7 cellular contexts compared by ENCODE assay signal in genomic region chr1:19448491-19449439, GRCh38. TPM values are rescaled to one million over a fixed set of nuclear protein-coding genes. Genes with fewer than 3 reads are reported as not detected.
DNase-seq lines count a peak whose midpoint lies in the region; ATAC-seq, FAIRE-seq and TF ChIP-seq lines count a peak whose summit lies in the region.

No MANE protein-coding gene starts in this region.

- H3K27me3 Mint-ChIP-seq in activated B cell treated with CpG ODN at 0.5 μM for 24 hours = no peaks in the 10 kb centered on the region
- H3K27me3 Mint-ChIP-seq in neural progenitor cell (ENCODE audit: insufficient read depth, low read depth) = no peaks in the 10 kb centered on the region

- H3K27ac Mint-ChIP-seq in activated B cell treated with CpG ODN at 0.5 μM for 24 hours (peak overlapping the region; percentile 79), neural progenitor cell (peak overlapping the region; percentile 47)

- H3K4me1 Mint-ChIP-seq in activated B cell treated with CpG ODN at 0.5 μM for 24 hours (peaks cover 86% of the 10 kb centered on the region), neural progenitor cell (peaks cover 62% of the 10 kb centered on the region)

- intact Hi-C loops in activated B cell treated with CpG ODN at 0.5 μM for 24 hours (cut with micrococcal nuclease) = no loop called here

- no peak overlapping the region for H2AFZ ChIP-seq in fibroblast of lung (ENCODE audit: low read length)
- no peak overlapping the region for H2AFZ ChIP-seq in neural progenitor cell (replicated peaks)

- H3K36me3 ChIP-seq in HEK293 (ENCODE audit: control insufficient read depth in 2 of 2, insufficient read depth in 1 of 2, low read length in 2 of 2) = peaks cover 0 to 12% of the 10 kb centered on the region in 2 experiments; a peak in 1 of 3 replicates
- peaks cover 4% of the 10 kb centered on the region for H3K36me3 ChIP-seq in fibroblast of lung (ENCODE audit: control insufficient read depth, insufficient read depth, low read length)
- H3K36me3 ChIP-seq in neural progenitor cell = no peaks in the 10 kb centered on the region

- H3K9ac ChIP-seq in fibroblast of lung (ENCODE audit: insufficient read depth, low read length) = peak overlapping the region; percentile 47
- no peak overlapping the region for H3K9ac ChIP-seq in neural progenitor cell

- H4K20me1 ChIP-seq in fibroblast of lung (ENCODE audit: control insufficient read depth, extremely low read depth, insufficient read depth, low read length) (no peaks in the 10 kb centered on the region), neural progenitor cell (ENCODE audit: low read depth) (peaks cover 96% of the 10 kb centered on the region)

- H3K4me3 Mint-ChIP-seq in activated B cell treated with CpG ODN at 0.5 μM for 24 hours = peak overlapping the region; percentile 35
- no peak overlapping the region for H3K4me3 Mint-ChIP-seq in neural progenitor cell

- H3K27ac ChIP-seq in HEK293 (ENCODE audit: extremely low read depth, low read depth, low read length) (no peak overlapping the region), fibroblast of lung (ENCODE audit: insufficient read depth, low read length) (peak overlapping the region; percentile 98), neural progenitor cell (peak overlapping the region; percentile 46)

- POLR2A ChIA-PET in HEK293 (lab: Yijun Ruan, JAX) = no interaction called here
- POLR2A ChIA-PET in activated B cell treated with CpG ODN at 0.5 μM for 24 hours (lab: Charles Lee) = interaction anchor here (1.0 to 1.4 kb wide), 4 partner anchors 12 to 36 kb away, joined by 3 to 9 read pairs (median 4); no protein-coding TSS in a partner anchor

- peaks cover 66% of the 10 kb centered on the region for H3K79me2 ChIP-seq in fibroblast of lung (ENCODE audit: control insufficient read depth, insufficient read depth, low read length)
- H3K79me2 ChIP-seq in neural progenitor cell (ENCODE audit: low read depth) = peaks cover 96% of the 10 kb centered on the region

- H3K4me2 ChIP-seq in fibroblast of lung (ENCODE audit: extremely low read depth, insufficient read depth, low read length) = peak overlapping the region; percentile 64
- no peak overlapping the region for H3K4me2 ChIP-seq in neural progenitor cell

- H3K9me3 ChIP-seq in HEK293 (ENCODE audit: control insufficient read depth, insufficient read depth, low read depth, low read length) = no peaks in the 10 kb centered on the region
- no peaks in the 10 kb centered on the region for H3K9me3 ChIP-seq in fibroblast of lung (ENCODE audit: control insufficient read depth, insufficient read depth, low read depth, low read length)
- H3K9me3 ChIP-seq in neural progenitor cell (ENCODE audit: low read depth) = no peaks in the 10 kb centered on the region

- FAIRE-seq in GM19239 (lab: Jason Lieb, UNC) = no peak

- H3K27me3 ChIP-seq in fibroblast of lung (ENCODE audit: control insufficient read depth, insufficient read depth, low read length) (no peaks in the 10 kb centered on the region), neural progenitor cell (no peaks in the 10 kb centered on the region)

- H3K4me1 ChIP-seq in HEK293 (ENCODE audit: control insufficient read depth, insufficient read depth, low read length) (peaks cover 24% of the 10 kb centered on the region), fibroblast of lung (ENCODE audit: control insufficient read depth, extremely low read depth, insufficient read depth, low read length) (peaks cover 59% of the 10 kb centered on the region), neural progenitor cell (peaks cover 36% of the 10 kb centered on the region)

- H3K4me3 ChIP-seq in HEK293 (ENCODE audit: low read depth, low read length) (no peak overlapping the region), fibroblast of lung (replicated peaks in 1 of 4; ENCODE audit: control extremely low read depth in 1 of 4, insufficient read depth in 1 of 4, low read depth in 3 of 4, low read length in 4 of 4) (no peak overlapping the region), neural progenitor cell (no peak overlapping the region)

- H3K36me3 Mint-ChIP-seq in activated B cell treated with CpG ODN at 0.5 μM for 24 hours (ENCODE audit: low read depth) = peaks cover 37% of the 10 kb centered on the region
- H3K36me3 Mint-ChIP-seq in neural progenitor cell = peaks cover 5% of the 10 kb centered on the region

- peaks cover 9% of the 10 kb centered on the region for H3F3A ChIP-seq in neural progenitor cell (ENCODE audit: low read depth)

- no peaks in the 10 kb centered on the region for H3K9me3 Mint-ChIP-seq in activated B cell treated with CpG ODN at 0.5 μM for 24 hours
- no peaks in the 10 kb centered on the region for H3K9me3 Mint-ChIP-seq in neural progenitor cell

- ATAC-seq in activated B cell treated with CpG ODN at 0.5 μM for 24 hours (ENCODE audit: low read depth) = peak; percentile 47

- TF ChIP-seq CTCF in HEK293 (tag by site-specific recombination; IDR thresholded peaks at IDR 0.05) (no peak), activated B cell treated with CpG ODN at 0.5 μM for 24 hours (IDR thresholded peaks at IDR 0.05) (no peak), fibroblast of lung (conservative IDR thresholded peaks at IDR 0.05 in 1 of 2, IDR thresholded peaks at IDR 0.05 in 1 of 2; ENCODE audit: low read depth in 1 of 2, low read length in 2 of 2) (no peak), neural progenitor cell (IDR thresholded peaks at IDR 0.05) (no peak)

- CTCF ChIA-PET in HEK293 (lab: Yijun Ruan, JAX) = interaction anchor here (0.7 to 1.7 kb wide), 2 partner anchors 58 to 131 kb away, joined by 3 to 5 read pairs; no protein-coding TSS in a partner anchor
- CTCF ChIA-PET in activated B cell treated with CpG ODN at 0.5 μM for 24 hours (lab: Charles Lee) = interaction anchor here (1.1 to 2.1 kb wide), 3 partner anchors 19 to 133 kb away, joined by 3 to 6 read pairs (median 5); no protein-coding TSS in a partner anchor

- DNase-seq in activated B cell treated with CpG ODN at 0.5 μM for 24 hours (no peak), fibroblast of lung (ENCODE audit: low read depth in 2 of 2) (peak; percentile 90 to 94), neural progenitor cell (ENCODE audit: low spot score) (no peak), NCI-H2081 treated with DMSO at 0.1 percent for 48 hours (lab: John Stamatoyannopoulos, UW) (no peak), GM19239 (ENCODE audit: insufficient read length, low spot score) (no peak)
- DNase-seq in activated effector memory CD4-positive, alpha-beta T cell treated with anti-CD3 and anti-CD28 coated beads, Interleukin-2, amount 50 U/mL, for 16 hours = no peak

TF ChIP-seq in HEK293, 187 proteins besides CTCF, POLR2A, EP300 and RAD21 (continues in another document):
- TF ChIP-seq ZBTB48 (tag by site-specific recombination; IDR thresholded peaks at IDR 0.05) (no peak), KLF7 (tag by site-specific recombination; IDR thresholded peaks at IDR 0.05; ENCODE audit: borderline replicate concordance) (no peak), ZNF214 (tag by site-specific recombination; IDR thresholded peaks at IDR 0.05; ENCODE audit: borderline replicate concordance) (no peak), KLF1 (tag by site-specific recombination; IDR thresholded peaks at IDR 0.05) (no peak), ZBTB6 (tag by site-specific recombination; IDR thresholded peaks at IDR 0.05) (no peak), SCRT1 (tag by site-specific recombination; IDR thresholded peaks at IDR 0.05; ENCODE audit: borderline replicate concordance) (peak; percentile 91; the same call in 1 of the 2 replicates), ZNF26 (tag by site-specific recombination; IDR thresholded peaks at IDR 0.05) (no peak), ZNF416 (tag by site-specific recombination; IDR thresholded peaks at IDR 0.05) (no peak)
- TF ChIP-seq, protein P1, sequence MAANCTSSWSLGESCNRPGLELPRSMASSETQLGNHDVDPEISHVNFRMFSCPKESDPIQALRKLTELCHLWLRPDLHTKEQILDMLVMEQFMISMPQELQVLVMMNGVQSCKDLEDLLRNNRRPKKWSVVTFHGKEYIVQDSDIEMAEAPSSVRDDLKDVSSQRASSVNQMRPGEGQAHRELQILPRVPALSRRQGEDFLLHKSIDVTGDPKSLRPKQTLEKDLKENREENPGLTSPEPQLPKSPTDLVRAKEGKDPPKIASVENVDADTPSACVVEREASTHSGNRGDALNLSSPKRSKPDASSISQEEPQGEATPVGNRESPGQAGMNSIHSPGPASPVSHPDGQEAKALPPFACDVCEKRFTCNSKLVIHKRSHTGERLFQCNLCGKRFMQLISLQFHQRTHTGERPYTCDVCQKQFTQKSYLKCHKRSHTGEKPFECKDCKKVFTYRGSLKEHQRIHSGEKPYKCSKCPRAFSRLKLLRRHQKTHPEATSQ (tag by site-specific recombination; IDR thresholded peaks at IDR 0.05) = no peak
- TF ChIP-seq, protein P2, sequence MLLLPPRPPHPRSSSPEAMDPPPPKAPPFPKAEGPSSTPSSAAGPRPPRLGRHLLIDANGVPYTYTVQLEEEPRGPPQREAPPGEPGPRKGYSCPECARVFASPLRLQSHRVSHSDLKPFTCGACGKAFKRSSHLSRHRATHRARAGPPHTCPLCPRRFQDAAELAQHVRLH (tag by site-specific recombination; IDR thresholded peaks at IDR 0.05) = no peak

RNA-seq across cellular contexts. Expression of gene CAPZB, which starts 36.6 kb away (rescaled TPM):
- total RNA-seq in activated B cell treated with CpG ODN at 0.5 μM for 24 hours (334 and 349 TPM in 2 replicates), fibroblast of lung (77.6 and 104 TPM in 2 replicates), neural progenitor cell (ENCODE audit: low replicate concordance) (134 and 198 TPM in 2 replicates)
- 495 and 519 TPM in 2 replicates for polyA plus RNA-seq in fibroblast of lung
- polyA plus RNA-seq in fibroblast of lung (2012) = 514 and 539 TPM in 2 replicates
- polyA minus RNA-seq in fibroblast of lung (ENCODE audit: low replicate concordance) = 153 and 154 TPM in 2 replicates

Comparison
In these comparisons a context has a peak if more than half of its experiments do, and no peak if none do; other contexts are left out.
1. DNase-seq: peak in fibroblast of lung (2 of 2); none in activated B cell treated with CpG ODN at 0.5 μM for 24 hours (single experiment), neural progenitor cell (single experiment), activated effector memory CD4-positive, alpha-beta T cell treated with anti-CD3 and anti-CD28 coated beads, Interleukin-2, amount 50 U/mL, for 16 hours (single experiment), NCI-H2081 treated with DMSO at 0.1 percent for 48 hours (single experiment) and GM19239 (single experiment).